2 cellular contexts compared by ENCODE assay signal in genomic region chr19:57110592-57111328, GRCh38.
TF ChIP-seq lines count a peak whose summit lies in the region.

No MANE protein-coding gene starts in this region.

TF ChIP-seq in HEK293, 187 proteins besides CTCF, POLR2A, EP300 and RAD21:
- TF ChIP-seq ZNF274 (IDR thresholded peaks at IDR 0.05; ENCODE audit: low read length) (peak; percentile 71; the same call in 1 of the 2 replicates), ZNF274 (tag by site-specific recombination; IDR thresholded peaks at IDR 0.05; ENCODE audit: borderline replicate concordance) (no peak; the same call in 1 of the 2 replicates), ZNF157 (tag by site-specific recombination; IDR thresholded peaks at IDR 0.05) (no peak), SETDB1 (IDR thresholded peaks at IDR 0.05; ENCODE audit: insufficient read length, low read length) (peak; percentile 93)

TF ChIP-seq in H1, 55 proteins besides CTCF, POLR2A, EP300 and RAD21:
- TF ChIP-seq CEBPB (IDR thresholded peaks at IDR 0.05; ENCODE audit: low read depth, low read length) (no peak), ZNF274 (IDR thresholded peaks at IDR 0.05; ENCODE audit: borderline replicate concordance, extremely low read depth, low read length) (peak; percentile 89; the same call in 1 of the 2 replicates)
